ENCODE assay signal across 19 cellular contexts in genomic region chr4:25563071-25563564, GRCh38.
A peak's percentile ranks its signal among the peaks of the same experiment; 100 is the strongest.
DNase-seq lines count a peak whose midpoint lies in the region; FAIRE-seq and TF ChIP-seq lines count a peak whose summit lies in the region.
"Had no signal": no experiment of that assay in that cellular context is flagged by ENCODE, and none has a peak within 500 bp of the region (broad histone marks: within the 10 kb centered on the region; RNA-seq: fewer than 3 reads in every experiment).

No MANE protein-coding gene starts in this region.

- TF ChIP-seq CTCF in bronchial epithelial cell (IDR thresholded peaks at IDR 0.05; ENCODE audit: insufficient read depth, low read length, severe bottlenecking), result no peak
- TF ChIP-seq CTCF in brain microvascular endothelial cell (IDR thresholded peaks at IDR 0.05; ENCODE audit: low read depth, low read length, missing control alignments), result no peak

- H3K4me3 ChIP-seq in bronchial epithelial cell (ENCODE audit: low read depth, low read length), result no peak overlapping the region
- H3K4me3 ChIP-seq in brain microvascular endothelial cell (ENCODE audit: low read depth, low read length), result no peak overlapping the region
- H3K4me3 ChIP-seq: GM23338, suprapubic skin had no signal

- peak; percentile 13 for DNase-seq in NCI-H82 (lab: John Stamatoyannopoulos, UW)
- no peak for DNase-seq in NCI-H82 treated with DMSO at 0.1 percent for 48 hours (lab: John Stamatoyannopoulos, UW; ENCODE audit: unreplicated experiment)
- peak; percentile 25 for DNase-seq in NCI-H2171 (lab: John Stamatoyannopoulos, UW)
- DNase-seq in bronchial epithelial cell (ENCODE audit: low read depth), result peak; percentile 65
- peak; percentile 38 for DNase-seq in urothelium cell line (ENCODE audit: low spot score)
- no peak for DNase-seq in brain microvascular endothelial cell
- no peak for DNase-seq in NCI-H128 (lab: John Stamatoyannopoulos, UW; ENCODE audit: unreplicated experiment)
- no peak for DNase-seq in stimulated activated CD4-positive, alpha-beta T cell treated with anti-CD3 and anti-CD28 coated beads, Interleukin-2, amount 100 ng/mL, for 24 hours
- DNase-seq: activated CD4-positive, alpha-beta T cell treated with anti-CD3 and anti-CD28 coated beads for 4 hours; activated T-cell treated with anti-CD3 and anti-CD28 coated beads, Interleukin-2, amount 50 U/mL, for 72 hours; amniotic stem cell; Calu3; cortex of kidney; mesenchymal stem cell; nucleus accumbens; T-helper 17 cell had no signal

- no peak for FAIRE-seq in bronchial epithelial cell (lab: Jason Lieb, UNC)
- FAIRE-seq in urothelium cell line (lab: Jason Lieb, UNC), result no peak
- FAIRE-seq: A204.1 had no signal

- H3K27ac ChIP-seq in brain microvascular endothelial cell, result no peak overlapping the region
- H3K27ac ChIP-seq: suprapubic skin had no signal

- H3K27me3 ChIP-seq in bronchial epithelial cell (ENCODE audit: control insufficient read depth, insufficient read depth, low read length), result no peaks in the 10 kb centered on the region
- H3K27me3 ChIP-seq in brain microvascular endothelial cell (replicated peaks), result no peaks in the 10 kb centered on the region
- H3K27me3 ChIP-seq: suprapubic skin had no signal

- no peaks in the 10 kb centered on the region for H3K36me3 ChIP-seq in bronchial epithelial cell (ENCODE audit: control insufficient read depth, insufficient read depth, low read length)
- H3K36me3 ChIP-seq in brain microvascular endothelial cell (replicated peaks), result no peaks in the 10 kb centered on the region
- H3K36me3 ChIP-seq: suprapubic skin had no signal

- in situ Hi-C loops in brain microvascular endothelial cell (cut with HindIII; ENCODE audit: low pct_ligation_motif_present, low sequenced_read_pairs), result no loop called here

Comparison
In these comparisons a context has a peak if more than half of its experiments do, and no peak if none do; other contexts are left out.
1. DNase-seq: peak in NCI-H82 (single experiment), NCI-H2171 (single experiment), bronchial epithelial cell (single experiment) and urothelium cell line (single experiment); none in NCI-H82 treated with DMSO at 0.1 percent for 48 hours (single experiment), brain microvascular endothelial cell (single experiment), NCI-H128 (single experiment) and stimulated activated CD4-positive, alpha-beta T cell treated with anti-CD3 and anti-CD28 coated beads, Interleukin-2, amount 100 ng/mL, for 24 hours (0 of 2).